ENCODE assay signal across 14 cellular contexts in genomic region chr3:44058868-44059203, GRCh38.
DNase-seq lines count a peak whose midpoint lies in the region; ATAC-seq and FAIRE-seq lines count a peak whose summit lies in the region.
"Had no signal": no experiment of that assay in that cellular context is flagged by ENCODE, and none has a peak within 500 bp of the region (broad histone marks: within the 10 kb centered on the region; RNA-seq: fewer than 3 reads in every experiment).

No MANE protein-coding gene starts in this region.

- H4K20me1 ChIP-seq in GM23248 (ENCODE audit: insufficient read depth), result no peaks in the 10 kb centered on the region

- H3K9ac ChIP-seq in GM23248, result 0 out of 2 replicates have a peak overlapping the region, but pooled peaks have one; percentile 25

- H3K4me3 Mint-ChIP-seq in naive B cell, result peak overlapping the region in 4 of 8 donors; percentile 57 to 87 (median 76)
- H3K4me3 Mint-ChIP-seq in CD4-positive, alpha-beta memory T cell, result peak overlapping the region in 1 of 8 donors; percentile 45

- POLR2A ChIA-PET in CD4-positive, alpha-beta memory T cell (lab: Charles Lee; ENCODE audit: partially characterized antibody), result no interaction called here

- H3F3A ChIP-seq in GM23248 (ENCODE audit: insufficient read depth), result no peaks in the 10 kb centered on the region

- H3K9me2 ChIP-seq in GM23248 (ENCODE audit: insufficient read depth), result no peaks in the 10 kb centered on the region

- ATAC-seq in GM19023 (IDR thresholded peaks at IDR 0.05; ENCODE audit: unreplicated experiment), result peak; percentile 9
- ATAC-seq in HG03196 (IDR thresholded peaks at IDR 0.05; ENCODE audit: unreplicated experiment), result peak; percentile 16
- ATAC-seq in naive B cell (ENCODE audit: low read depth in 2 of 2), result no peak
- no peak for ATAC-seq in GM21390 (IDR thresholded peaks at IDR 0.05; ENCODE audit: unreplicated experiment)
- ATAC-seq: body of pancreas had no signal

- peaks cover 7% of the 10 kb centered on the region for H3K4me1 ChIP-seq in GM23248 (ENCODE audit: insufficient read depth)
- peaks cover 5% of the 10 kb centered on the region for H3K4me1 ChIP-seq in CD4-positive, alpha-beta memory T cell (ENCODE audit: insufficient read depth, low read length)
- H3K4me1 ChIP-seq: body of pancreas had no signal

- no peak overlapping the region for H3K27ac ChIP-seq in GM23248
- H3K27ac ChIP-seq in CD4-positive, alpha-beta memory T cell (ENCODE audit: low read depth, low read length), result no peak overlapping the region
- H3K27ac ChIP-seq: body of pancreas had no signal

- no peaks in the 10 kb centered on the region for H3K36me3 ChIP-seq in GM23248 (ENCODE audit: low read depth)
- H3K36me3 ChIP-seq in CD4-positive, alpha-beta memory T cell (ENCODE audit: insufficient read depth, low read length), result no peaks in the 10 kb centered on the region

- DNase-seq in GM23248, result no peak
- DNase-seq in naive B cell, result no peak
- no peak for DNase-seq in CD4-positive, alpha-beta memory T cell
- DNase-seq in urothelium cell line (ENCODE audit: low spot score), result no peak
- no peak for DNase-seq in middle frontal gyrus (ENCODE audit: extremely low spot score, low spot score)
- DNase-seq: activated effector memory CD4-positive, alpha-beta T cell treated with anti-CD3 and anti-CD28 coated beads, Interleukin-2, amount 50 U/mL, for 16 hours; body of pancreas; dermis blood vessel endothelial cell; DMS 273 treated with DMSO at 0.1 percent for 48 hours had no signal

- intact Hi-C loops in CD4-positive, alpha-beta memory T cell (cut with micrococcal nuclease), result no loop called here

- H3K36me3 Mint-ChIP-seq in naive B cell, result no peaks in the 10 kb centered on the region
- no peaks in the 10 kb centered on the region for H3K36me3 Mint-ChIP-seq in CD4-positive, alpha-beta memory T cell

- in situ Hi-C loops in GM23248 (cut with MboI), result no loop called here

- no peaks in the 10 kb centered on the region for H3K79me2 ChIP-seq in GM23248 (ENCODE audit: insufficient read depth)

- CTCF ChIA-PET in CD4-positive, alpha-beta memory T cell (lab: Charles Lee; ENCODE audit: partially characterized antibody), result no interaction called here

- peak overlapping the region; percentile 62; the same call in 1 of the 2 replicates for H3K4me3 ChIP-seq in GM23248
- H3K4me3 ChIP-seq in CD4-positive, alpha-beta memory T cell (ENCODE audit: low read length in 2 of 2), result no peak overlapping the region
- H3K4me3 ChIP-seq: body of pancreas, smooth muscle cell had no signal

- peak overlapping the region; percentile 88 for H3K4me2 ChIP-seq in GM23248 (ENCODE audit: unreplicated experiment)

- H3K4me1 Mint-ChIP-seq in naive B cell, result peaks cover 22 to 41% (median 22%) of the 10 kb centered on the region in 3 donors
- H3K4me1 Mint-ChIP-seq in CD4-positive, alpha-beta memory T cell, result peaks cover 0 to 19% (median 9%) of the 10 kb centered on the region in 4 donors

- 0 out of 2 replicates have a peak overlapping the region, but pooled peaks have one; percentile 51 for H2AFZ ChIP-seq in GM23248

- no peaks in the 10 kb centered on the region for H3K9me3 ChIP-seq in GM23248 (ENCODE audit: low read depth)
- H3K9me3 ChIP-seq in CD4-positive, alpha-beta memory T cell (ENCODE audit: control insufficient read depth in 1 of 2, low read length in 2 of 2), result no peaks in the 10 kb centered on the region
- H3K9me3 ChIP-seq: body of pancreas had no signal

- 51 to 63% methylated on average over 3 to 5 of the region's 5 CpGs for WGBS in GM23248 (ENCODE audit: low coverage in 1 of 2, low lambda C conversion rate in 2 of 2, missing lambda C conversion rate in 2 of 2), 2 experiments

- peak overlapping the region in 4 of 6 donors; percentile 14 to 92 (median 79) for H3K27ac Mint-ChIP-seq in naive B cell
- no peak overlapping the region for H3K27ac Mint-ChIP-seq in CD4-positive, alpha-beta memory T cell

- H3K27me3 ChIP-seq in GM23248 (replicated peaks; ENCODE audit: insufficient read depth), result no peaks in the 10 kb centered on the region
- H3K27me3 ChIP-seq in CD4-positive, alpha-beta memory T cell (ENCODE audit: insufficient read depth, low read length), result no peaks in the 10 kb centered on the region
- H3K27me3 ChIP-seq: body of pancreas had no signal

- no peak for FAIRE-seq in urothelium cell line (lab: Jason Lieb, UNC)

- H3K27me3 Mint-ChIP-seq in naive B cell, result peaks cover 6 to 31% (median 22%) of the 10 kb centered on the region in 3 donors
- peaks cover 23 to 28% of the 10 kb centered on the region in 2 donors for H3K27me3 Mint-ChIP-seq in CD4-positive, alpha-beta memory T cell

- H3K9me3 Mint-ChIP-seq in naive B cell, result no peaks in the 10 kb centered on the region
- H3K9me3 Mint-ChIP-seq in CD4-positive, alpha-beta memory T cell, result peaks cover 0 to 2% (median 0%) of the 10 kb centered on the region in 8 donors
- H3K9me3 Mint-ChIP-seq: activated CD8-positive, alpha-beta T cell treated with anti-CD3 and anti-CD28 coated beads for 36 hours had no signal

Comparison
In these comparisons a context has a peak if more than half of its experiments do, and no peak if none do; other contexts are left out.
1. ATAC-seq: peak in GM19023 (single experiment) and HG03196 (single experiment); none in naive B cell (0 of 2) and GM21390 (single experiment).
2. H3K27ac Mint-ChIP-seq: peak in naive B cell (4 of 6); none in CD4-positive, alpha-beta memory T cell (0 of 7).